8 cellular contexts compared by ENCODE assay signal in the genomic region with DNA sequence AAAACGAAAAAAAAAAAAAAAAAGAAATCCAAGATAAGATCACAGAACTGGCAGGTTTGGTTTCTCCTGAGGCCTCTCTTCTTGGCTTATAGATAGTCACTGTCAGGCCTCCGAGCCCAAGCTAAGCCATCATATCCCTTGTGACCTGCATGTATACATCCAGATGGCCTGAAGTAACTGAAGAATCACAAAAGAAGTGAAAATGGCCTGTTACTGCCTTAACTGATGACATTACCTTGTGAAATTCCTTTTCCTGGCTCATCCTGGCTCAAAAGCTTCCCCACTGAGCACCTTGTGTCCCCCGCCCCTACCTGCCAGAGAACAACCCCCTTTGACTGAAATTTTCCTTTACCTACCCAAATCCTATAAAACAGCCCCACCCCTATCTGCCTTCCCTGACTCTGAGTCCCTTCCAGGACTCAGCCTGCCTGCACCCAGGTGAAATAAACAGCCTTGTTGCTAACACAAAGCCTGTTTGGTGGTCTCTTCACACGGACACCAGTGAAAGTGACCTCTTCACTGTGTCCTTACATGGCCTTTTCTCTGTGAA. TPM values are rescaled to one million over a fixed set of nuclear protein-coding genes. Genes with fewer than 3 reads are reported as not detected.
DNase-seq lines count a peak whose midpoint lies in the region; ATAC-seq and TF ChIP-seq lines count a peak whose summit lies in the region.
"Not testable (repeated sequence)": the region's sequence is repeated elsewhere in the genome, so short reads cannot be mapped to it uniquely, and the experiment has no call there.

No MANE protein-coding gene starts in this region.

- peak overlapping the region; percentile 50 for H4K91ac ChIP-seq in trophoblast cell (ENCODE audit: low read depth, low read length)

- not testable (repeated sequence) for DNase-seq in NB4 (ENCODE audit: low read depth); activated T-cell treated with anti-CD3 and anti-CD28 coated beads, Interleukin-2, amount 50 U/mL, for 4 hours; kidney epithelial cell (ENCODE audit: low read depth); trophoblast cell

- peaks cover 40% of the 10 kb centered on the region for H3K4me1 Mint-ChIP-seq in activated T-cell treated with anti-CD3 and anti-CD28 coated beads, Interleukin-2, amount 50 U/mL, for 4 hours (ENCODE audit: low read depth)

- not testable (repeated sequence) for H3K9me3 Mint-ChIP-seq in activated T-cell treated with anti-CD3 and anti-CD28 coated beads, Interleukin-2, amount 50 U/mL, for 4 hours

- H3K4ac ChIP-seq in trophoblast cell (ENCODE audit: low read depth, low read length): not testable (repeated sequence)

- H3K9me3 ChIP-seq in ectodermal cell (ENCODE audit: control insufficient read depth, low read length); trophoblast cell (ENCODE audit: insufficient read depth, low read depth, low read length): not testable (repeated sequence)

- not testable (repeated sequence) for H3K79me1 ChIP-seq in trophoblast cell (ENCODE audit: low read length)

- H3K18ac ChIP-seq in trophoblast cell (ENCODE audit: low read length): not testable (repeated sequence)

- not testable (repeated sequence) for H3K23ac ChIP-seq in trophoblast cell (ENCODE audit: low read length)

- TF ChIP-seq POLR2A in NB4 (IDR thresholded peaks at IDR 0.05; ENCODE audit: extremely low read depth, insufficient read length): not testable (repeated sequence)

- H4K8ac ChIP-seq in trophoblast cell (ENCODE audit: low read depth, low read length): peak overlapping the region; percentile 46

- H3K27me3 Mint-ChIP-seq in activated T-cell treated with anti-CD3 and anti-CD28 coated beads, Interleukin-2, amount 50 U/mL, for 4 hours (ENCODE audit: low read depth): not testable (repeated sequence)

- H3K27me3 ChIP-seq in ectodermal cell (ENCODE audit: control insufficient read depth, insufficient read depth, low read length, poor library complexity, severe bottlenecking); kidney epithelial cell (ENCODE audit: control insufficient read depth, insufficient read depth, low read length); trophoblast cell (ENCODE audit: insufficient read depth, low read length): not testable (repeated sequence)

- peak overlapping the region; percentile 79 for H3K4me3 ChIP-seq in NB4 (ENCODE audit: low read depth, low read length)
- peak overlapping the region; percentile 98 for H3K4me3 ChIP-seq in ectodermal cell (ENCODE audit: insufficient read depth, low read depth, low read length)
- peak overlapping the region; percentile 99 for H3K4me3 ChIP-seq in kidney epithelial cell (ENCODE audit: low read depth, low read length)
- peak overlapping the region; percentile 99 for H3K4me3 ChIP-seq in trophoblast cell (ENCODE audit: low read depth, low read length)
- peak overlapping the region; percentile 67 for H3K4me3 ChIP-seq in urinary bladder (ENCODE audit: low read depth, low read length)

- H4K12ac ChIP-seq in trophoblast cell (ENCODE audit: low read depth, low read length): not testable (repeated sequence)

- H3K36me3 Mint-ChIP-seq in activated T-cell treated with anti-CD3 and anti-CD28 coated beads, Interleukin-2, amount 50 U/mL, for 4 hours (ENCODE audit: insufficient read depth): not testable (repeated sequence)

- not testable (repeated sequence) for H3K4me1 ChIP-seq in ectodermal cell (ENCODE audit: control insufficient read depth, insufficient read depth, low read length); trophoblast cell (ENCODE audit: control insufficient read depth in 1 of 2, insufficient read depth in 2 of 2, low read length in 2 of 2); urinary bladder (ENCODE audit: insufficient read depth)

- H3K79me2 ChIP-seq in trophoblast cell (ENCODE audit: control insufficient read depth, insufficient read depth, low read length, poor library complexity): peaks cover 18% of the 10 kb centered on the region

- not testable (repeated sequence) for H3K9ac ChIP-seq in trophoblast cell (ENCODE audit: low read length)

- H2BK12ac ChIP-seq in trophoblast cell (ENCODE audit: low read length): not testable (repeated sequence)

- not testable (repeated sequence) for H3K27ac ChIP-seq in ectodermal cell (ENCODE audit: insufficient read depth, low read depth, low read length, poor library complexity, severe bottlenecking)
- peak overlapping the region; percentile 7 for H3K27ac ChIP-seq in trophoblast cell (ENCODE audit: low read depth, low read length)
- peak overlapping the region; percentile 86 for H3K27ac ChIP-seq in urinary bladder (ENCODE audit: low read depth)

- not testable (repeated sequence) for H3K14ac ChIP-seq in trophoblast cell (ENCODE audit: low read length)

- ATAC-seq in GM18867 (IDR thresholded peaks at IDR 0.05; ENCODE audit: unreplicated experiment) (peak; percentile 5), HG02610 (IDR thresholded peaks at IDR 0.05; ENCODE audit: unreplicated experiment) (peak; percentile 11)
- ATAC-seq in activated T-cell treated with anti-CD3 and anti-CD28 coated beads, Interleukin-2, amount 50 U/mL, for 4 hours: not testable (repeated sequence)

- H2BK5ac ChIP-seq in trophoblast cell (ENCODE audit: low read depth, low read length, poor library complexity): not testable (repeated sequence)

- H2AFZ ChIP-seq in trophoblast cell (ENCODE audit: insufficient read depth, low read length, poor library complexity): peak overlapping the region; percentile 32

- H3K4me2 ChIP-seq in trophoblast cell (ENCODE audit: low read length): peak overlapping the region; percentile 57

- H3K4me3 Mint-ChIP-seq in activated T-cell treated with anti-CD3 and anti-CD28 coated beads, Interleukin-2, amount 50 U/mL, for 4 hours: peak overlapping the region; percentile 95

- H2AK5ac ChIP-seq in trophoblast cell (ENCODE audit: low read length): not testable (repeated sequence)

- H2BK120ac ChIP-seq in trophoblast cell (ENCODE audit: insufficient read depth, low read length, poor library complexity): not testable (repeated sequence)

- WGBS in ectodermal cell, 2 experiments: 50% methylated on average over 4 of the region's 4 CpGs
- no CpG with 5 or more reads among the region's 4 CpGs for WGBS in trophoblast cell (ENCODE audit: extremely low coverage, insufficient coverage, insufficient read length)
- WGBS in urinary bladder: 21% methylated on average over 4 of the region's 4 CpGs

- H3K36me3 ChIP-seq in ectodermal cell (ENCODE audit: control insufficient read depth, insufficient read depth, low read length); kidney epithelial cell (ENCODE audit: control insufficient read depth, insufficient read depth, low read length); trophoblast cell (ENCODE audit: control insufficient read depth in 1 of 2, insufficient read depth in 2 of 2, low read length in 2 of 2); urinary bladder (ENCODE audit: insufficient read depth): not testable (repeated sequence)

- not testable (repeated sequence) for TF ChIP-seq CTCF in NB4 (IDR thresholded peaks at IDR 0.05; ENCODE audit: low read depth, low read length); kidney epithelial cell (IDR thresholded peaks at IDR 0.05; ENCODE audit: insufficient read depth, low read length, poor library complexity, severe bottlenecking)

RNA-seq across cellular contexts. Expression of gene KCTD7, which starts 36.0 kb away (rescaled TPM):
- 1 to 10 TPM; 3.1 to 3.9 (median 3.6) TPM for total RNA-seq in activated T-cell treated with anti-CD3 and anti-CD28 coated beads, Interleukin-2, amount 50 U/mL, for 4 hours
- polyA plus RNA-seq in ectodermal cell (2013, experiment 1 of 4): 17.1 TPM
- polyA plus RNA-seq in ectodermal cell (2013, experiment 2 of 4): 18.1 TPM
- polyA plus RNA-seq in ectodermal cell (2013, experiment 3 of 4): 14.1 TPM
- 17.2 TPM for polyA plus RNA-seq in ectodermal cell (2013, experiment 4 of 4)
- 6.7 and 9.0 TPM in 2 replicates for total RNA-seq in kidney epithelial cell
- 4.7 and 5.1 TPM in 2 replicates for polyA plus RNA-seq in trophoblast cell (2013)
- total RNA-seq in urinary bladder: 18.5 TPM
- polyA plus RNA-seq in urinary bladder: 19.1 TPM
